ENCODE assay signal across 20 cellular contexts in the genomic region with DNA sequence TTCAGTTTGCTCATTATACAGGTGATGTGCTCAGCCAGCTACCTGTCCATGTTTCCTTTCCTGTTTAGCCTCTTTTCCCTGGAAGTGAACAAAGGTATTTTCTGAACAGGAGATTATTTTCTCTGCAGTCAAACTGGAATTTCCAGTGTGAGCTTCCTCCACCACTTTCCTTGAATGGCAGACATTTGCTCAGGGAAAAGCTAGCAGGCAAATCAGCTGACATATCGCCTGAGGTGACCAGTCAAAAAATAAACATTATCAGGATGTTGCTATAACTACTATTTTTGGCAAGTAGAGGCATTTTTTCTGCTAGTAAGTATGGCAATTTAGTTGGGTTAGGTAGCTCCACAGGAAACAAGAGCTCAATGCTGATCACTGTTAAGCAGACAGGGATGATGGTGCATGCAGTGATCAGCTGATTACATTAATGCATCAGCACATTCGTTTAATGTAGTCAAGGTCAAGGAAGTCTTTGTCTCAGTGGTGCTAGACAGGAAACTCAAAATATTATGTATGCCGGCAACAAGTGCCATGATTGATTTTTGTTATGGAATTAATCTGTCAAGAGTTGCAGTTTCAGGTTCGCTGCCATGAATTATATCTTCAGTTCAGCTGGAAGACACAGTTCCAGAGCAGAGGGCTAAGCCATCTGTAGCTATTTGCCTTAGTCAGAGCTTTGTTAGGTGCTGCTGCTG.
DNase-seq lines count a peak whose midpoint lies in the region; ATAC-seq and TF ChIP-seq lines count a peak whose summit lies in the region.
"Had no signal": no experiment of that assay in that cellular context is flagged by ENCODE, and none has a peak within 500 bp of the region (broad histone marks: within the 10 kb centered on the region; RNA-seq: fewer than 3 reads in every experiment).

No MANE protein-coding gene starts in this region.

- CTCF ChIA-PET in A673 (lab: Charles Lee) (no interaction called here), PC-3 (lab: Charles Lee) (no interaction called here)

- ATAC-seq in PC-3 = no peak
- ATAC-seq in GM18502 (IDR thresholded peaks at IDR 0.05; ENCODE audit: poor library complexity, unreplicated experiment) = no peak
- ATAC-seq: activated naive CD4-positive, alpha-beta T cell treated with anti-CD3 and anti-CD28 coated beads, Interleukin-2, amount 50 U/mL, for 72 hours; gastroesophageal sphincter; left colon; sciatic nerve; stimulated activated naive CD8-positive, alpha-beta T cell treated with anti-CD3 and anti-CD28 coated beads, Interleukin-15, Interleukin-2, amounts not matched to agents 100 U/mL and 50 U/mL, for 24 hours had no signal

- H3K9me3 Mint-ChIP-seq in mesothelial cell of epicardium = no peaks in the 10 kb centered on the region
- H3K9me3 Mint-ChIP-seq: activated CD4-positive, alpha-beta memory T cell treated with anti-CD3 and anti-CD28 coated beads for 36 hours; activated naive CD4-positive, alpha-beta T cell treated with anti-CD3 and anti-CD28 coated beads, Interleukin-2, amount 50 U/mL, for 72 hours; T-helper 1 cell treated with Interleukin-12 subunit alpha and Interleukin-12 subunit beta and Interleukin-4 antibody, amounts not matched to agents 30 μg/mL and 1 μg/mL, for 36 hours had no signal

- BruUV-seq in A673 (replicated peaks; lab: Mats Ljungman, UMichigan) (no TSS peak), PC-3 (replicated peaks; lab: Mats Ljungman, UMichigan) (no TSS peak)

- peak overlapping the region; percentile 62 for H3K27ac Mint-ChIP-seq in mesothelial cell of epicardium
- H3K27ac Mint-ChIP-seq: activated CD4-positive, alpha-beta memory T cell treated with anti-CD3 and anti-CD28 coated beads for 36 hours; activated naive CD4-positive, alpha-beta T cell treated with anti-CD3 and anti-CD28 coated beads, Interleukin-2, amount 50 U/mL, for 72 hours; T-helper 1 cell treated with Interleukin-12 subunit alpha and Interleukin-12 subunit beta and Interleukin-4 antibody, amounts not matched to agents 30 μg/mL and 1 μg/mL, for 36 hours had no signal

- H3K4me3 Mint-ChIP-seq in mesothelial cell of epicardium = no peak overlapping the region
- H3K4me3 Mint-ChIP-seq: activated CD4-positive, alpha-beta memory T cell treated with anti-CD3 and anti-CD28 coated beads for 36 hours; T-helper 1 cell treated with Interleukin-12 subunit alpha and Interleukin-12 subunit beta and Interleukin-4 antibody, amounts not matched to agents 30 μg/mL and 1 μg/mL, for 36 hours had no signal

- no peaks in the 10 kb centered on the region for H3K79me2 ChIP-seq in PC-3 (ENCODE audit: low read length)

- no peaks in the 10 kb centered on the region for H4K20me1 ChIP-seq in PC-3 (ENCODE audit: low read length)

- H3K9ac ChIP-seq in PC-3 (ENCODE audit: low read length) = no peak overlapping the region

- TF ChIP-seq CTCF in A673 (conservative IDR thresholded peaks at IDR 0.05; ENCODE audit: low read depth, low read length) (no peak), PC-3 (conservative IDR thresholded peaks at IDR 0.05; ENCODE audit: low read depth, low read length) (no peak), mesothelial cell of epicardium (IDR thresholded peaks at IDR 0.05; ENCODE audit: unreplicated experiment) (no peak)

- peaks cover 35% of the 10 kb centered on the region for H3K4me1 Mint-ChIP-seq in mesothelial cell of epicardium

- no peaks in the 10 kb centered on the region for H3K36me3 Mint-ChIP-seq in mesothelial cell of epicardium
- H3K36me3 Mint-ChIP-seq: activated CD4-positive, alpha-beta memory T cell treated with anti-CD3 and anti-CD28 coated beads for 36 hours; activated naive CD4-positive, alpha-beta T cell treated with anti-CD3 and anti-CD28 coated beads, Interleukin-2, amount 50 U/mL, for 72 hours had no signal

- H2AFZ ChIP-seq in PC-3 (ENCODE audit: low read length) = no peak overlapping the region

- H3K9me3 ChIP-seq in A673 (ENCODE audit: low read depth, low read length, poor library complexity, severe bottlenecking) (no peaks in the 10 kb centered on the region), PC-3 (ENCODE audit: low read length) (no peaks in the 10 kb centered on the region)

- intact Hi-C loops in A673 (cut with micrococcal nuclease; ENCODE audit: unreplicated experiment) = no loop called here
- intact Hi-C loops in PC-3 (cut with micrococcal nuclease) = no loop called here
- intact Hi-C loops in head of caudate nucleus (cut with DNase I) = no loop called here

- no peaks in the 10 kb centered on the region for H3F3A ChIP-seq in PC-3 (ENCODE audit: low read length, unreplicated experiment)

- H3K4me3 ChIP-seq in A673 (ENCODE audit: low read depth, low read length, poor library complexity, severe bottlenecking) = no peak overlapping the region
- H3K4me3 ChIP-seq in PC-3 (ENCODE audit: low read length) = no peak overlapping the region
- H3K4me3 ChIP-seq: gastroesophageal sphincter had no signal

- no peaks in the 10 kb centered on the region for H3K36me3 ChIP-seq in A673 (ENCODE audit: insufficient read depth, low read length, poor library complexity, severe bottlenecking)
- no peaks in the 10 kb centered on the region for H3K36me3 ChIP-seq in PC-3 (ENCODE audit: low read depth, low read length)
- H3K36me3 ChIP-seq: gastroesophageal sphincter, WERI-Rb-1 had no signal

- H3K27me3 Mint-ChIP-seq in mesothelial cell of epicardium (ENCODE audit: low read depth) = peaks cover 1% of the 10 kb centered on the region

- H3K27me3 ChIP-seq in A673 (replicated peaks; ENCODE audit: insufficient read depth, low read depth, low read length, poor library complexity) (peaks cover 2% of the 10 kb centered on the region), PC-3 (ENCODE audit: low read length) (no peaks in the 10 kb centered on the region)
- H3K27me3 ChIP-seq: gastroesophageal sphincter had no signal

- H3K9me2 ChIP-seq in PC-3 (replicated peaks; ENCODE audit: low read length) = no peaks in the 10 kb centered on the region

- no peak overlapping the region for H3K4me2 ChIP-seq in PC-3 (ENCODE audit: low read length)

- H3K27ac ChIP-seq in A673 (ENCODE audit: low read depth, low read length, poor library complexity, severe bottlenecking) (no peak overlapping the region), PC-3 (ENCODE audit: low read length) (no peak overlapping the region)
- H3K27ac ChIP-seq: gastroesophageal sphincter, WERI-Rb-1 had no signal

- POLR2A ChIA-PET in A673 (lab: Charles Lee; ENCODE audit: low non-redundant PET) (no interaction called here), PC-3 (lab: Charles Lee; ENCODE audit: unreplicated experiment) (no interaction called here)

- DNase-seq in A673 (ENCODE audit: low spot score) (peak; percentile 18), DMS53 (lab: John Stamatoyannopoulos, UW) (peak; percentile 92), PC-3 (peak; percentile 57), mesothelial cell of epicardium (ENCODE audit: low spot score in 2 of 2, unreplicated experiment in 2 of 2) (no peak), midbrain (lab: John Stamatoyannopoulos, UW) (no peak), head of caudate nucleus (no peak)
- DNase-seq: activated CD4-positive, alpha-beta memory T cell treated with anti-CD3 and anti-CD28 coated beads for 36 hours; activated T-cell treated with anti-CD3 and anti-CD28 coated beads, Interleukin-2, amount 50 U/mL, for 1 hour; KG1; left colon; NCI-H226; occipital lobe; SHP77; stimulated activated naive CD8-positive, alpha-beta T cell treated with anti-CD3 and anti-CD28 coated beads, Interleukin-15, Interleukin-2, amounts not matched to agents 100 U/mL and 50 U/mL, for 24 hours; WERI-Rb-1 had no signal

- no peaks in the 10 kb centered on the region for H3K4me1 ChIP-seq in A673 (ENCODE audit: insufficient read depth, low read length, poor library complexity, severe bottlenecking)
- H3K4me1 ChIP-seq in PC-3 (ENCODE audit: insufficient read depth, low read length) = no peaks in the 10 kb centered on the region

Comparison
In these comparisons a context has a peak if more than half of its experiments do, and no peak if none do; other contexts are left out.
1. DNase-seq: peak in A673 (single experiment), DMS53 (single experiment) and PC-3 (single experiment); none in mesothelial cell of epicardium (0 of 2), midbrain (single experiment) and head of caudate nucleus (0 of 42).